24 cellular contexts compared by ENCODE assay signal in genomic region chr20:23634044-23634801, GRCh38. TPM values are rescaled to one million over a fixed set of nuclear protein-coding genes. Genes with fewer than 3 reads are reported as not detected.
A peak's percentile ranks its signal among the peaks of the same experiment; 100 is the strongest.
DNase-seq lines count a peak whose midpoint lies in the region; ATAC-seq and TF ChIP-seq lines count a peak whose summit lies in the region.
"Had no signal": no experiment of that assay in that cellular context is flagged by ENCODE, and none has a peak within 500 bp of the region (broad histone marks: within the 10 kb centered on the region; RNA-seq: fewer than 3 reads in every experiment).

No MANE protein-coding gene starts in this region.

- H3K4me3 ChIP-seq in right atrium auricular region = no peak overlapping the region
- H3K4me3 ChIP-seq in coronary artery = peak overlapping the region; percentile 91
- no peak overlapping the region for H3K4me3 ChIP-seq in tibial artery

- no peak for ATAC-seq in left cardiac atrium
- ATAC-seq: activated CD4-positive, alpha-beta T cell treated with anti-CD3 and anti-CD28 coated beads for 36 hours; activated T-cell treated with anti-CD3 and anti-CD28 coated beads, Interleukin-2, amount 50 U/mL, for 4 hours had no signal

- TF ChIP-seq CTCF in right atrium auricular region (IDR thresholded peaks at IDR 0.05) = no peak
- no peak for TF ChIP-seq CTCF in coronary artery (IDR thresholded peaks at IDR 0.05)
- no peak for TF ChIP-seq CTCF in nephron (IDR thresholded peaks at IDR 0.05; ENCODE audit: unreplicated experiment in 3 of 3)
- TF ChIP-seq CTCF in tibial artery (IDR thresholded peaks at IDR 0.05) = no peak

- H3K27ac ChIP-seq in right atrium auricular region (peak overlapping the region; percentile 98), coronary artery (peak overlapping the region in 1 of 2 donors; percentile 97), tibial artery (peak overlapping the region; percentile 14 to 29)

- peaks cover 5% of the 10 kb centered on the region for H3K36me3 Mint-ChIP-seq in nephron (ENCODE audit: low read depth)

- peaks cover 0 to 44% of the 10 kb centered on the region in 2 donors for H3K4me1 ChIP-seq in right atrium auricular region
- peaks cover 0 to 35% (median 24%) of the 10 kb centered on the region in 4 donors for H3K4me1 ChIP-seq in tibial artery

- peaks cover 27% of the 10 kb centered on the region for H3K4me1 Mint-ChIP-seq in nephron
- H3K4me1 Mint-ChIP-seq: activated CD4-positive, alpha-beta T cell treated with anti-CD3 and anti-CD28 coated beads for 36 hours had no signal

- H3K4me3 Mint-ChIP-seq in nephron = peak overlapping the region; percentile 23 to 73 (median 40)
- H3K4me3 Mint-ChIP-seq: activated CD4-positive, alpha-beta T cell treated with anti-CD3 and anti-CD28 coated beads for 36 hours; activated T-cell treated with anti-CD3 and anti-CD28 coated beads, Interleukin-2, amount 50 U/mL, for 4 hours; central memory CD8-positive, alpha-beta T cell had no signal

- no peaks in the 10 kb centered on the region for H3K9me3 ChIP-seq in right atrium auricular region
- no peaks in the 10 kb centered on the region for H3K9me3 ChIP-seq in tibial artery
- H3K9me3 ChIP-seq: vagina had no signal

- intact Hi-C loops in left cardiac atrium (cut with DNase I) = loop anchor here in 1 of 2 donors (10.0 kb wide), 1 partner anchor 269 kb away; the partner anchor contains the start of gene GZF1
- intact Hi-C loops in tibial artery (cut with DNase I; ENCODE audit: low total_unique reads) = loop anchor here (10.0 kb wide), 1 partner anchor 209 kb away; the partner anchor contains the start of gene NAPB

- no peaks in the 10 kb centered on the region for H3K9me3 Mint-ChIP-seq in nephron
- H3K9me3 Mint-ChIP-seq: activated T-cell treated with anti-CD3 and anti-CD28 coated beads, Interleukin-2, amount 50 U/mL, for 4 hours; central memory CD8-positive, alpha-beta T cell had no signal

- H3K27me3 Mint-ChIP-seq in nephron (ENCODE audit: low read depth) = no peaks in the 10 kb centered on the region

- no peak overlapping the region for H3K27ac Mint-ChIP-seq in nephron
- H3K27ac Mint-ChIP-seq: activated CD4-positive, alpha-beta T cell treated with anti-CD3 and anti-CD28 coated beads for 36 hours had no signal

- peaks cover 21% of the 10 kb centered on the region for H3K36me3 ChIP-seq in right atrium auricular region
- H3K36me3 ChIP-seq in tibial artery = peaks cover 32 to 38% (median 35%) of the 10 kb centered on the region in 3 donors

- DNase-seq in right atrium auricular region (ENCODE audit: low spot score) (no peak), left cardiac atrium (no peak), coronary artery (ENCODE audit: low spot score) (no peak), tibial artery (no peak), COR-L47 (lab: John Stamatoyannopoulos, UW) (no peak), GOT3 (lab: John Stamatoyannopoulos, UW) (no peak)
- DNase-seq in effector CD4-positive, alpha-beta T cell = no peak
- DNase-seq: ACHN; activated CD4-positive, alpha-beta T cell treated with anti-CD3 and anti-CD28 coated beads for 36 hours; activated CD8-positive, alpha-beta memory T cell treated with anti-CD3 and anti-CD28 coated beads for 24 hours; activated naive CD4-positive, alpha-beta T cell; activated T-cell treated with anti-CD3 and anti-CD28 coated beads, Interleukin-2, amount 50 U/mL, for 4 hours; aorta; C1 segment of cervical spinal cord; effector CD8-positive, alpha-beta T cell; NCI-H1105; NCI-H2029; NCI-H226; NCI-H748 treated with DMSO at 0.1 percent for 48 hours; T-helper 1 cell had no signal

- H3K27me3 ChIP-seq in right atrium auricular region = no peaks in the 10 kb centered on the region
- no peaks in the 10 kb centered on the region for H3K27me3 ChIP-seq in tibial artery
- H3K27me3 ChIP-seq: vagina had no signal

RNA-seq across cellular contexts. Expression of gene CST3, which starts 3.5 kb away (rescaled TPM):
- total RNA-seq in right atrium auricular region = 100 to 1,000 TPM; 884 to 914 TPM
- 1,000 to 10,000 TPM in 1 of 2 donors, 100 to 1,000 TPM in 1; 940 to 1,205 TPM for total RNA-seq in left cardiac atrium

RNA-seq across cellular contexts. Expression of gene CST9, which starts 28.5 kb away (rescaled TPM):
- total RNA-seq in right atrium auricular region = not detected
- total RNA-seq in left cardiac atrium = not detected
- total RNA-seq: activated CD4-positive, alpha-beta T cell treated with anti-CD3 and anti-CD28 coated beads for 36 hours; activated T-cell treated with anti-CD3 and anti-CD28 coated beads, Interleukin-2, amount 50 U/mL, for 4 hours; aorta; glomerular endothelial cell; vagina had no signal

RNA-seq across cellular contexts. Expression of gene CST4, which starts 54.6 kb away (rescaled TPM):
- total RNA-seq in right atrium auricular region (not detected), left cardiac atrium (not detected)
- total RNA-seq: activated CD4-positive, alpha-beta T cell treated with anti-CD3 and anti-CD28 coated beads for 36 hours; activated T-cell treated with anti-CD3 and anti-CD28 coated beads, Interleukin-2, amount 50 U/mL, for 4 hours; aorta; glomerular endothelial cell; vagina had no signal
